In the genomic region with DNA sequence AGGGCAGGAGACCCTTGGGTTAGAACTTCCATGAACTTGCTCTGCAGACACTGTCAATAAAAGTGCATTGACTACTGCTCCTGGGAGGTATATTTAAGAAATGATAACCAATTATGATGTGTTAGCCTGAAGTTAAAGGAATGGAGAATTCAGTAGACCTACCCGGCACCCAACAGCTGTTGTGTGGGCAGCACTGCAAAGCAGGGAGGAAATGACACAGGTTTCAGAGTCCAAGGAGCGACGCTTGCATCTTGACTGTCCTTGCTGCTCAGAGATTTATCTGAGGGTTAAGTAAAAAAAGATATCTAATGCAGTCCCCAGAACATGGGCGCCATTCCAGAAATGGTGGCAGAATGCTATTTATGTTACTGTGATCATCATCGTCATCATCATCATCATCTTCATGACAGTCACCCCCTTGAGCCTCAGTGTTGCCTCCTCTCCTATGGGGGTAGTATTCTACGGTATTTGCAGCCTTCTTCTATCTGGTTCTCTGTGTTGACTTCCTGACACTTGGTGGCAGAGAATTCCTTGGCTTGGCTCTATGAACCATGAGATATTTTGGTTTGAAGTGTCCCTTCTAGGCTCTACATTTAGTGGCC, we compare ENCODE assay signal across 24 cellular contexts.
DNase-seq lines count a peak whose midpoint lies in the region; ATAC-seq and TF ChIP-seq lines count a peak whose summit lies in the region.
"Had no signal": no experiment of that assay in that cellular context is flagged by ENCODE, and none has a peak within 500 bp of the region (broad histone marks: within the 10 kb centered on the region; RNA-seq: fewer than 3 reads in every experiment).

No MANE protein-coding gene starts in this region.

- no peak overlapping the region for H3K27ac Mint-ChIP-seq in activated CD8-positive, alpha-beta T cell treated with anti-CD3 and anti-CD28 coated beads for 36 hours
- H3K27ac Mint-ChIP-seq: B cell, CD14-positive monocyte had no signal

- H2AFZ ChIP-seq in MM.1S (ENCODE audit: low read length) = 0 out of 2 replicates have a peak overlapping the region, but pooled peaks have one; percentile 21

- H3F3A ChIP-seq in MM.1S (ENCODE audit: insufficient read depth, low read length) = peaks cover 13% of the 10 kb centered on the region

- no peak for TF ChIP-seq POLR2A in gastrocnemius medialis (IDR thresholded peaks at IDR 0.05)

- no peak overlapping the region for H3K4me3 Mint-ChIP-seq in activated CD8-positive, alpha-beta T cell treated with anti-CD3 and anti-CD28 coated beads for 36 hours
- H3K4me3 Mint-ChIP-seq: B cell, CD14-positive monocyte, H9 had no signal

- H3K4me3 ChIP-seq in GM12865 (ENCODE audit: low read depth, low read length) = no peak overlapping the region
- H3K4me3 ChIP-seq in MM.1S (ENCODE audit: low read length) = 0 out of 2 replicates have a peak overlapping the region, but pooled peaks have one; percentile 3
- H3K4me3 ChIP-seq in dorsolateral prefrontal cortex = no peak overlapping the region
- H3K4me3 ChIP-seq in gastrocnemius medialis = no peak overlapping the region
- H3K4me3 ChIP-seq: A549, MG63 had no signal

- H3K9me3 Mint-ChIP-seq in activated CD8-positive, alpha-beta T cell treated with anti-CD3 and anti-CD28 coated beads for 36 hours = no peaks in the 10 kb centered on the region
- H3K9me3 Mint-ChIP-seq: CD14-positive monocyte, H9 had no signal

- no peaks in the 10 kb centered on the region for H3K36me3 Mint-ChIP-seq in activated CD8-positive, alpha-beta T cell treated with anti-CD3 and anti-CD28 coated beads for 36 hours (ENCODE audit: low read depth)
- H3K36me3 Mint-ChIP-seq: CD14-positive monocyte had no signal

- H3K27ac ChIP-seq in MM.1S (ENCODE audit: low read length) (peak overlapping the region; percentile 66), dorsolateral prefrontal cortex (peak overlapping the region in 47 of 59 donors; percentile 1 to 80 (median 56)), gastrocnemius medialis (no peak overlapping the region)
- H3K27ac ChIP-seq: A549 had no signal

- no peaks in the 10 kb centered on the region for H3K79me2 ChIP-seq in MM.1S (ENCODE audit: low read length)

- no peaks in the 10 kb centered on the region for H3K27me3 Mint-ChIP-seq in activated CD8-positive, alpha-beta T cell treated with anti-CD3 and anti-CD28 coated beads for 36 hours

- peaks cover 17% of the 10 kb centered on the region for H3K4me1 ChIP-seq in MM.1S (ENCODE audit: low read length)
- no peaks in the 10 kb centered on the region for H3K4me1 ChIP-seq in gastrocnemius medialis
- H3K4me1 ChIP-seq: A549 had no signal

- no peak for ATAC-seq in activated CD8-positive, alpha-beta T cell treated with anti-CD3 and anti-CD28 coated beads for 36 hours
- ATAC-seq in gastrocnemius medialis = no peak
- ATAC-seq: A549, Panc1 had no signal

- no peaks in the 10 kb centered on the region for H4K20me1 ChIP-seq in MM.1S (ENCODE audit: insufficient read depth, low read length)

- peak overlapping the region; percentile 51 for H3K4me2 ChIP-seq in MM.1S (ENCODE audit: low read depth, low read length)
- H3K4me2 ChIP-seq: A549, SK-N-SH had no signal

- H3K4me1 Mint-ChIP-seq in activated CD8-positive, alpha-beta T cell treated with anti-CD3 and anti-CD28 coated beads for 36 hours (ENCODE audit: low read depth) = no peaks in the 10 kb centered on the region
- H3K4me1 Mint-ChIP-seq: B cell, CD14-positive monocyte had no signal

- H3K9me3 ChIP-seq in MM.1S (replicated peaks; ENCODE audit: insufficient read depth, low read length) (no peaks in the 10 kb centered on the region), gastrocnemius medialis (no peaks in the 10 kb centered on the region)
- H3K9me3 ChIP-seq: A549, MG63, SK-N-SH had no signal

- CTCF ChIA-PET in activated CD8-positive, alpha-beta T cell treated with anti-CD3 and anti-CD28 coated beads for 36 hours (lab: Charles Lee) = no interaction called here

- intact Hi-C loops in dorsolateral prefrontal cortex (cut with DNase I) (no loop called here), gastrocnemius medialis (cut with DNase I; ENCODE audit: low total_unique reads) (no loop called here)
- intact Hi-C loops in activated CD8-positive, alpha-beta T cell treated with anti-CD3 and anti-CD28 coated beads for 36 hours (cut with micrococcal nuclease) = no loop called here

- no peaks in the 10 kb centered on the region for H3K9me2 ChIP-seq in MM.1S (replicated peaks; ENCODE audit: insufficient read depth, low read length)
- H3K9me2 ChIP-seq: SK-N-SH had no signal

- H3K9ac ChIP-seq in MM.1S (ENCODE audit: low read length) = peak overlapping the region; percentile 20
- H3K9ac ChIP-seq: SK-N-SH had no signal

- DNase-seq in GM12865 (ENCODE audit: low read depth) (peak; percentile 57), MM.1S (peak; percentile 84), dorsolateral prefrontal cortex (peak in 7 of 10 donors; percentile 39 to 77 (median 69)), superior temporal gyrus (ENCODE audit: extremely low spot score) (peak; percentile 62), kidney tubule cell (ENCODE audit: low spot score) (no peak), gastrocnemius medialis (no peak)
- no peak for DNase-seq in activated CD8-positive, alpha-beta T cell treated with anti-CD3 and anti-CD28 coated beads for 36 hours
- DNase-seq: DMS53; GDM1; H9; MG63; NCI-H1092 treated with DMSO at 0.1 percent for 48 hours; NCI-H146; NCI-H2029; NCI-H226; NCI-H510A treated with DMSO at 0.1 percent for 48 hours; NCI-H748 treated with DMSO at 0.1 percent for 48 hours; NK-92 treated with Interleukin-12 subunit alpha and Interleukin-12 subunit beta, amount 100 ng/mL, for 24 hours; SIG-M5; SK-N-SH had no signal

- in situ Hi-C loops in gastrocnemius medialis (cut with MboI; ENCODE audit: low sequenced_read_pairs in 4 of 4) = no loop called here

- TF ChIP-seq CTCF in GM12865 (IDR thresholded peaks at IDR 0.05; ENCODE audit: insufficient read depth, low read depth, low read length, missing control alignments) = no peak
- TF ChIP-seq CTCF in MM.1S (IDR thresholded peaks at IDR 0.05; ENCODE audit: low read length) = no peak
- no peak for TF ChIP-seq CTCF in dorsolateral prefrontal cortex (IDR thresholded peaks at IDR 0.05 in 54 of 56, conservative IDR thresholded peaks at IDR 0.05 in 2 of 56; ENCODE audit: low read depth in 1 of 56, partially characterized antibody in 56 of 56)
- TF ChIP-seq CTCF in activated CD8-positive, alpha-beta T cell treated with anti-CD3 and anti-CD28 coated beads for 36 hours (IDR thresholded peaks at IDR 0.05) = no peak
- TF ChIP-seq CTCF in gastrocnemius medialis (IDR thresholded peaks at IDR 0.05 in 4 of 5, conservative IDR thresholded peaks at IDR 0.05 in 1 of 5) = no peak

- H3K27me3 ChIP-seq in MM.1S (replicated peaks; ENCODE audit: insufficient read depth, low read length) = no peaks in the 10 kb centered on the region
- no peaks in the 10 kb centered on the region for H3K27me3 ChIP-seq in dorsolateral prefrontal cortex
- no peaks in the 10 kb centered on the region for H3K27me3 ChIP-seq in gastrocnemius medialis
- H3K27me3 ChIP-seq: MG63 had no signal

- H3K36me3 ChIP-seq in MM.1S (replicated peaks; ENCODE audit: insufficient read depth, low read length) (no peaks in the 10 kb centered on the region), gastrocnemius medialis (no peaks in the 10 kb centered on the region)
- H3K36me3 ChIP-seq: MG63 had no signal

- POLR2A ChIA-PET in activated CD8-positive, alpha-beta T cell treated with anti-CD3 and anti-CD28 coated beads for 36 hours (lab: Charles Lee) = interaction anchor here (0.6 kb wide), 1 partner anchor 277 kb away, joined by 3 read pairs; no protein-coding TSS in a partner anchor

Comparison
In these comparisons a context has a peak if more than half of its experiments do, and no peak if none do; other contexts are left out.
1. DNase-seq: peak in GM12865 (single experiment), MM.1S (single experiment), dorsolateral prefrontal cortex (7 of 10) and superior temporal gyrus (single experiment); none in kidney tubule cell (single experiment), activated CD8-positive, alpha-beta T cell treated with anti-CD3 and anti-CD28 coated beads for 36 hours (single experiment) and gastrocnemius medialis (0 of 2).
2. H3K27ac ChIP-seq: peak in MM.1S (single experiment) and dorsolateral prefrontal cortex (47 of 59); none in gastrocnemius medialis (0 of 4).